In the genomic region with DNA sequence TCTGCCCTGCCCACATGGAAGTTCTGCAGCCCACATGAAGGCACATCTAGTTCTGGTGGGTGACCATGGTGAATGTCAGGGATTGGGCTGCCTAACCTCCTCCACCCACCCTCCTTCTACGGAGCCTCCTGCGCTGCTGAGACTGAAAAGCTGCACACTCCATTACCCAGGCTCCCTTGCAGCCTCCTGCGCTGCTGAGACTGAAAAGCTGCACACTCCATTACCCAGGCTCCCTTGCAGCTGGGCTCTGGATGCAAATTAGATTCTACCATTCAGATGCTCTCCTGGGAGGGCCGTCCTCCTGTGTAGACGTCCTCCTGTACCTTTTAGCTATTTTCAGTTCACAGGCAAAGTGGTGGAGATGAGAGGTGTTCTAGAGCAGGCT, we compare ENCODE assay signal across 20 cellular contexts. TPM values are rescaled to one million over a fixed set of nuclear protein-coding genes. Genes with fewer than 3 reads are reported as not detected.
DNase-seq lines count a peak whose midpoint lies in the region; TF ChIP-seq lines count a peak whose summit lies in the region.
"Had no signal": no experiment of that assay in that cellular context is flagged by ENCODE, and none has a peak within 500 bp of the region (broad histone marks: within the 10 kb centered on the region; RNA-seq: fewer than 3 reads in every experiment).

No MANE protein-coding gene starts in this region.

- H4K20me1 ChIP-seq in Karpas-422 (ENCODE audit: insufficient read depth, low read depth, low read length): no peaks in the 10 kb centered on the region

- H3K27me3 ChIP-seq in Karpas-422 (ENCODE audit: low read length): no peaks in the 10 kb centered on the region

- peak overlapping the region; percentile 4; the same call in 1 of the 2 replicates for H3K4me3 ChIP-seq in Karpas-422 (ENCODE audit: low read length)

- H2AFZ ChIP-seq in Karpas-422 (ENCODE audit: low read length): no peak overlapping the region

- peak overlapping the region; percentile 96 for H3K27ac ChIP-seq in Karpas-422 (ENCODE audit: low read length)
- H3K27ac ChIP-seq in cingulate gyrus (ENCODE audit: low read depth, low read length): peak overlapping the region; percentile 54
- H3K27ac ChIP-seq: HL-60 had no signal

- H3K9ac ChIP-seq in Karpas-422 (ENCODE audit: low read length): peak overlapping the region; percentile 54

- peak; percentile 55 for DNase-seq in Ammon's horn (ENCODE audit: low spot score)
- peak; percentile 99 for DNase-seq in Karpas-422
- peak; percentile 72 for DNase-seq in occipital lobe (lab: John Stamatoyannopoulos, UW)
- DNase-seq in GM13976 (ENCODE audit: low spot score): no peak
- DNase-seq in effector CD4-positive, alpha-beta T cell: no peak
- DNase-seq in DMS53 (lab: John Stamatoyannopoulos, UW): no peak
- no peak for DNase-seq in NCI-H1930 (lab: John Stamatoyannopoulos, UW)
- DNase-seq: CD4-positive, CD25-positive, alpha-beta regulatory T cell; DMS79; H7; HFFc6; IMR-90; MV-4-11; NCI-H1417; NCI-H2029; NCI-H2171; NCI-H524 treated with DMSO at 0.1 percent for 48 hours; Right ventricle myocardium superior had no signal

- H3K4me2 ChIP-seq in Karpas-422 (ENCODE audit: low read depth, low read length, poor library complexity, severe bottlenecking): peak overlapping the region; percentile 43

- H3K9me3 ChIP-seq in Karpas-422 (ENCODE audit: low read length): no peaks in the 10 kb centered on the region

- no peaks in the 10 kb centered on the region for H3K79me2 ChIP-seq in Karpas-422 (ENCODE audit: low read length)

- H3K36me3 ChIP-seq in Karpas-422 (ENCODE audit: insufficient read depth, low read length): peaks cover 19% of the 10 kb centered on the region; the same call in 1 of the 2 replicates

- TF ChIP-seq CTCF in GM13976 (IDR thresholded peaks at IDR 0.05; ENCODE audit: borderline replicate concordance, control extremely low read depth, extremely low read depth, insufficient read depth, missing control alignments): no peak

- H3K4me1 ChIP-seq in Karpas-422 (ENCODE audit: low read length): peaks cover 65% of the 10 kb centered on the region

- in situ Hi-C loops in GM13976 (cut with MboI; ENCODE audit: low sequenced_read_pairs, unreplicated experiment): no loop called here

- H3K9me2 ChIP-seq in Karpas-422 (replicated peaks; ENCODE audit: insufficient read depth, low read length): no peaks in the 10 kb centered on the region

RNA-seq across cellular contexts. Expression of a gene that starts 32.1 kb away (rescaled TPM):
- 59.3 and 70.7 TPM in 2 replicates for total RNA-seq in Karpas-422 (2014; rRNA removed; shearing (Covaris generic); ENCODE audit: low replicate concordance)
- total RNA-seq in occipital lobe: 15.9 TPM

Comparison
In these comparisons a context has a peak if more than half of its experiments do, and no peak if none do; other contexts are left out.
1. DNase-seq: peak in Ammon's horn (single experiment), Karpas-422 (single experiment) and occipital lobe (single experiment); none in GM13976 (single experiment), effector CD4-positive, alpha-beta T cell (single experiment), DMS53 (single experiment) and NCI-H1930 (0 of 2).